In the genomic region with DNA sequence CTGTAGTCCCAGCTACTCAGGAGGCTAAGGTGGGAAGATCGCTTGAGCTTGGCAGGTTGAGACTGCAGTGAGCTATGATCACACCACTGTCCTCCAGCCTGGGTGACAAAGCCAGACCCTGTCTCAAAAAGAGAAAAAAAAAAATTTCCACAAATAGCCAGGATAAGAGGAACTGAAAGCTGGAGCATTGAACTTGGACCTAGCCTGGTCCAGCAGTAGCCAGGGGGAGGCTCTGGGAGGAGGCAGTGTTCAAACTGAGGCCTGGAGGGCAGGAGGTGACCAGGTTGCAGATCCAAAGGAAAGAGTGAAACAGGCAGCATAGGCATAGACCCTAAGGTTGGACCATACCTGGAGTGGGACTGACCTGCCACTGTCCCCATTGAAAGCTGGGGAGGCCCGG, we compare ENCODE assay signal across 1 cellular context.
A peak's percentile ranks its signal among the peaks of the same experiment; 100 is the strongest.
TF ChIP-seq lines count a peak whose summit lies in the region.

No MANE protein-coding gene starts in this region.

TF ChIP-seq in HepG2, 621 proteins besides CTCF, POLR2A, EP300 and RAD21:
- TF ChIP-seq, protein P1, sequence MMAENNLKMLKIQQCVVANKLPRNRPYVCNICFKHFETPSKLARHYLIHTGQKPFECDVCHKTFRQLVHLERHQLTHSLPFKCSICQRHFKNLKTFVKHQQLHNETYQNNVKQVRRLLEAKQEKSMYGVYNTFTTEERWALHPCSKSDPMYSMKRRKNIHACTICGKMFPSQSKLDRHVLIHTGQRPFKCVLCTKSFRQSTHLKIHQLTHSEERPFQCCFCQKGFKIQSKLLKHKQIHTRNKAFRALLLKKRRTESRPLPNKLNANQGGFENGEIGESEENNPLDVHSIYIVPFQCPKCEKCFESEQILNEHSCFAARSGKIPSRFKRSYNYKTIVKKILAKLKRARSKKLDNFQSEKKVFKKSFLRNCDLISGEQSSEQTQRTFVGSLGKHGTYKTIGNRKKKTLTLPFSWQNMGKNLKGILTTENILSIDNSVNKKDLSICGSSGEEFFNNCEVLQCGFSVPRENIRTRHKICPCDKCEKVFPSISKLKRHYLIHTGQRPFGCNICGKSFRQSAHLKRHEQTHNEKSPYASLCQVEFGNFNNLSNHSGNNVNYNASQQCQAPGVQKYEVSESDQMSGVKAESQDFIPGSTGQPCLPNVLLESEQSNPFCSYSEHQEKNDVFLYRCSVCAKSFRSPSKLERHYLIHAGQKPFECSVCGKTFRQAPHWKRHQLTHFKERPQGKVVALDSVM (CRISPR knock-in tag; IDR thresholded peaks at IDR 0.05), result 0 out of 2 replicates have a peak, but pooled peaks have one; percentile 20
- no peak for TF ChIP-seq SP140L (CRISPR knock-in tag; IDR thresholded peaks at IDR 0.05; ENCODE audit: borderline replicate concordance)
